In genomic region chr5:42640835-42641234, GRCh38 we compare ENCODE assay signal across 18 cellular contexts.
"Had no signal": no experiment of that assay in that cellular context is flagged by ENCODE, and none has a peak within 500 bp of the region (broad histone marks: within the 10 kb centered on the region; RNA-seq: fewer than 3 reads in every experiment).

No MANE protein-coding gene starts in this region.

- H3K27me3 ChIP-seq: dorsolateral prefrontal cortex, neural progenitor cell, ovary, right atrium auricular region, sigmoid colon had no signal

- H3K27ac ChIP-seq: dorsolateral prefrontal cortex, neural progenitor cell, ovary, right atrium auricular region, sigmoid colon had no signal

- H2AFZ ChIP-seq: neural progenitor cell had no signal

- FAIRE-seq: islet of Langerhans, urothelium cell line had no signal

- H3K9me3 ChIP-seq: ovary, right atrium auricular region, sigmoid colon had no signal

- DNase-seq: cortex of kidney; dorsolateral prefrontal cortex; effector CD8-positive, alpha-beta T cell; foreskin melanocyte; head of caudate nucleus; hippocampal formation; nucleus accumbens; ovary; sigmoid colon; stimulated activated CD4-positive, alpha-beta T cell treated with anti-CD3 and anti-CD28 coated beads, Interleukin-2, amount 100 ng/mL, for 48 hours; stimulated activated naive CD4-positive, alpha-beta T cell treated with Interleukin-2 at 50 U/mL for 16 hours had no signal

- ATAC-seq: left lobe of liver; natural killer cell treated with Interleukin-12 subunit alpha and Interleukin-12 subunit beta and Interleukin-15 and Interleukin-18, amount 100 ng/mL, for 72 hours had no signal

- H3K4me1 ChIP-seq: neural progenitor cell, right atrium auricular region, sigmoid colon had no signal

- H3K36me3 ChIP-seq: neural progenitor cell, ovary, right atrium auricular region, sigmoid colon had no signal

- H3K4me3 ChIP-seq: dorsolateral prefrontal cortex, neural progenitor cell, ovary, right atrium auricular region, sigmoid colon, skin epidermis had no signal

- H3K4me2 ChIP-seq: neural progenitor cell had no signal
